Comparison of ENCODE assay signal across 1 cellular context in genomic region chr7:48250441-48250951, GRCh38.
TF ChIP-seq lines count a peak whose summit lies in the region.

No MANE protein-coding gene starts in this region.

TF ChIP-seq in GM23338, 12 proteins besides CTCF, POLR2A, EP300 and RAD21:
- TF ChIP-seq ZNF462 (CRISPR knock-in tag; IDR thresholded peaks at IDR 0.05) (peak; percentile 24; the same call in 1 of the 2 replicates), NANOG (IDR thresholded peaks at IDR 0.05; ENCODE audit: borderline replicate concordance) (no peak)
